ENCODE assay signal across 8 cellular contexts in the genomic region with DNA sequence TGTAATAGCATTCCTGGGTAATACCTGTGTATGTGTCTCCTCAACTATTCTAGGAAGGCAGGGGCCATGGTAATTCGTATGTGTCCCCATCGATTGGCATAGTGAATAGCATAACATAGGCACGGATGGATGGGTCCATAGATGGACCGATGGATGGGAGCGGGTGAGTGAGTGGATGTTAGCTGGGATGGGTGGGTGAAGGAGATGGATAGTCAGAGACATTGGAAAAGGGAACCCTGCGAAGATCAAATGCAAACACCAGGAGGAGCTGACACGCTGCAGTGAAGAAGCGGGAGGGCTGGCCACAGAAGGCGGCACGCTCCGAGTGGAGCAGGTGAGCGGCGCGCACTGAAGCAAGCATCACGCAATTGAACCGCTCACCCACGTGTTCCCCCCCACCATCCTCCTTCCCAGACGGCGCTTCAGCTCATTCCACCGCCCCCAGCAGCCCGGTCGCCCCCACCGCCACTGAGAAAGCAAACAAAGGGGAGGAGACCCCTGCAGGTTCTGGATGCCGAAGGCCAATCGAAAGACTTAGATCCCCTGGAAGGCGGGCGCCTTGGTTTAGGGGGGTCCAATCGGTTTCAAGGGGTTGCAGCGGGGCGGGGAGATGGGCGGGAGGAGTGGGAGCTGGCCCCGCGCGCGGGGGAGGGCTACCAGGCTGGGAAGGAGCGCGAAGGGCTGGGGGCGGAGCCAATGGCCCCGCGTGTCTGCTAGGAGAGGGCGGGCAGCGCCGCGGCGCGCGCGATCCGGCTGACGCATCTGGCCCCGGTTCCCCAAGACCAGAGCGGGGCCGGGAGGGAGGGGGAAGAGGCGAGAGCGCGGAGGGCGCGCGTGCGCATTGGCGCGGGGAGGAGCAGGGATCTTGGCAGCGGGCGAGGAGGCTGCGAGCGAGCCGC. TPM values are rescaled to one million over a fixed set of nuclear protein-coding genes. Genes with fewer than 3 reads are reported as not detected.
DNase-seq lines count a peak whose midpoint lies in the region; ATAC-seq and TF ChIP-seq lines count a peak whose summit lies in the region.

ARRB2 (plus strand) TSS at position 839 of the 899 bp plus-strand sequence. CDS start 90 bp downstream, outside the sequence.

- no peaks in the 10 kb centered on the region for H3K4me1 ChIP-seq in right cardiac atrium (ENCODE audit: control insufficient read depth, insufficient read depth, low read length)
- peaks cover 31% of the 10 kb centered on the region for H3K4me1 ChIP-seq in vagina

- H3K27ac ChIP-seq in right cardiac atrium (ENCODE audit: low read length) (no peak within 1 kb of the TSS), vagina (peak within 1 kb of the TSS; percentile 89)

- ATAC-seq in GM18498 (IDR thresholded peaks at IDR 0.05; ENCODE audit: unreplicated experiment) = peak; percentile 88
- peak; percentile 61 for ATAC-seq in HG02938 (IDR thresholded peaks at IDR 0.05; ENCODE audit: unreplicated experiment)
- ATAC-seq in right cardiac atrium = peak; percentile 96 to 97

- WGBS in right cardiac atrium = under 1% methylated on average over 67 of the region's 67 CpGs

- H3K27me3 ChIP-seq in right cardiac atrium (ENCODE audit: control insufficient read depth, insufficient read depth) (no peaks in the 10 kb centered on the region), vagina (no peaks in the 10 kb centered on the region)

- TF ChIP-seq CTCF in vagina (IDR thresholded peaks at IDR 0.05) = peak; percentile 7 to 69 (median 54)

- intact Hi-C loops in right cardiac atrium (cut with DNase I) = no loop called here
- intact Hi-C loops in vagina (cut with DNase I) = loop anchor here (5.0 kb wide), 1 partner anchor 77 kb away; the partner anchor contains the start of genes GLTPD2 and VMO1

- peak in 1 of 2 donors; percentile 18 for TF ChIP-seq POLR2A in vagina (IDR thresholded peaks at IDR 0.05)

- no peaks in the 10 kb centered on the region for H3K36me3 ChIP-seq in vagina

- DNase-seq in NCI-H187 (lab: John Stamatoyannopoulos, UW) (peak; percentile 93 to 94), T-helper 2 cell (peak; percentile 96 to 99 (median 99)), anterior cingulate cortex (lab: John Stamatoyannopoulos, UW) (peak; percentile 81 to 99 (median 98)), right cardiac atrium (peak; percentile 99 to 100 (median 100)), putamen (ENCODE audit: low spot score) (peak; percentile 99), vagina (ENCODE audit: extremely low spot score in 2 of 2) (peak in 1 of 2 donors; percentile 97)

- H3K4me3 ChIP-seq in right cardiac atrium (ENCODE audit: low read length) (peak within 1 kb of the TSS; percentile 58), vagina (peak within 1 kb of the TSS; percentile 74 to 91)

- H3K9me3 ChIP-seq in right cardiac atrium (ENCODE audit: control insufficient read depth, low read length) (no peaks in the 10 kb centered on the region), vagina (no peaks in the 10 kb centered on the region)

RNA-seq across cellular contexts. Expression of gene ARRB2, which starts in this region (rescaled TPM):
- total RNA-seq in right cardiac atrium (10 to 100 TPM; 21.6 to 35.1 (median 25.5) TPM), vagina (28.0 TPM)
- polyA plus RNA-seq in right cardiac atrium = 17.0 TPM
